In the genomic region with DNA sequence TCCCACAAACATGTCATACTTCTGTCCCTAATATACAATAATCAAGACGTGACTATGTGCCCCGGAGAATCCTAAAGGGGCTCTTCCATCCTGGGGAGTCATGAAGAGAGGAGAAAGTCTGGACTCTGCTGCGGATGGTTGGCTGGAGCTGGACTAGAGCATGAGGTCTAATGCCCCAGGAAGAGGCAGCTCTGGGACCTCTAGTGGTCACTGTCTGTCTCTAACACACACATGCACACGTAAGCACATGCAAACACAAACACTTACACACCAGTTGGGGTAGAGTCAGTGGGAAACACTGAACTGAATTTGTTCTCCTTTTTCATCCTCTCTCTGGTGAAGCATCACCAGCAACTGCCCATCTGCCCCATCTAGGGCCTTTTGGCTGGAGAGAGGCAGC, we compare ENCODE assay signal across 11 cellular contexts.
DNase-seq lines count a peak whose midpoint lies in the region; ATAC-seq and TF ChIP-seq lines count a peak whose summit lies in the region.
"Had no signal": no experiment of that assay in that cellular context is flagged by ENCODE, and none has a peak within 500 bp of the region (broad histone marks: within the 10 kb centered on the region; RNA-seq: fewer than 3 reads in every experiment).

No MANE protein-coding gene starts in this region.

- H3K27me3 ChIP-seq in BE2C (no peaks in the 10 kb centered on the region), GM23338 (ENCODE audit: insufficient read depth) (no peaks in the 10 kb centered on the region)
- H3K27me3 ChIP-seq: Peyer's patch had no signal

- no peak overlapping the region for H3K4me3 Mint-ChIP-seq in GM23338
- no peak overlapping the region for H3K4me3 Mint-ChIP-seq in T-helper 17 cell
- H3K4me3 Mint-ChIP-seq: CD4-positive, CD25-positive, alpha-beta regulatory T cell had no signal

- H3K79me2 ChIP-seq in GM23338 (replicated peaks; ENCODE audit: insufficient read depth), result no peaks in the 10 kb centered on the region

- no peaks in the 10 kb centered on the region for H3K9me3 Mint-ChIP-seq in GM23338

- no peaks in the 10 kb centered on the region for H3K36me3 Mint-ChIP-seq in GM23338 (ENCODE audit: low read depth)
- no peaks in the 10 kb centered on the region for H3K36me3 Mint-ChIP-seq in T-helper 17 cell (ENCODE audit: low read depth)
- H3K36me3 Mint-ChIP-seq: CD4-positive, CD25-positive, alpha-beta regulatory T cell had no signal

- no peaks in the 10 kb centered on the region for H3K36me3 ChIP-seq in BE2C
- H3K36me3 ChIP-seq in GM23338 (ENCODE audit: insufficient read depth), result no peaks in the 10 kb centered on the region
- H3K36me3 ChIP-seq: Peyer's patch had no signal

- ATAC-seq in GM23338, result peak; percentile 50; the same call in 2 of the 3 replicates
- no peak for ATAC-seq in GM18861 (IDR thresholded peaks at IDR 0.05; ENCODE audit: unreplicated experiment)
- ATAC-seq in T-helper 17 cell, result no peak
- no peak for ATAC-seq in HG03378 (IDR thresholded peaks at IDR 0.05; ENCODE audit: unreplicated experiment)

- DNase-seq in BE2C (peak; percentile 33), GM23338 (ENCODE audit: low spot score) (peak; percentile 4), SW480 (ENCODE audit: low spot score) (peak; percentile 40), kidney tubule cell (ENCODE audit: low spot score) (peak; percentile 27), T-helper 17 cell (no peak), NCI-H510A (lab: John Stamatoyannopoulos, UW) (no peak)
- DNase-seq: activated CD4-positive, alpha-beta T cell treated with anti-CD3 and anti-CD28 coated beads, Interleukin-2, amount 50 U/mL, for 4 hours; CD4-positive, CD25-positive, alpha-beta regulatory T cell; Peyer's patch had no signal

- TF ChIP-seq CTCF in BE2C (IDR thresholded peaks at IDR 0.05; ENCODE audit: low read depth, low read length), result peak; percentile 67
- TF ChIP-seq CTCF in GM23338 (conservative IDR thresholded peaks at IDR 0.05; ENCODE audit: low read depth in 2 of 2), result peak; percentile 10 to 39; a peak in 2 of 4 replicates

- H3K4me1 Mint-ChIP-seq in GM23338 (no peaks in the 10 kb centered on the region), T-helper 17 cell (no peaks in the 10 kb centered on the region)
- H3K4me1 Mint-ChIP-seq: CD4-positive, CD25-positive, alpha-beta regulatory T cell had no signal

- H3K27ac Mint-ChIP-seq in GM23338, result no peak overlapping the region
- no peak overlapping the region for H3K27ac Mint-ChIP-seq in T-helper 17 cell
- H3K27ac Mint-ChIP-seq: CD4-positive, CD25-positive, alpha-beta regulatory T cell had no signal

- H4K20me1 ChIP-seq in GM23338 (replicated peaks; ENCODE audit: insufficient read depth), result no peaks in the 10 kb centered on the region

- no peak overlapping the region for H3K4me2 ChIP-seq in GM23338

- no peaks in the 10 kb centered on the region for H3K9me2 ChIP-seq in GM23338 (ENCODE audit: insufficient read depth)

- H3K9me3 ChIP-seq in BE2C, result no peaks in the 10 kb centered on the region
- H3K9me3 ChIP-seq in T-helper 17 cell (ENCODE audit: control insufficient read depth, low read length, poor library complexity, severe bottlenecking), result no peaks in the 10 kb centered on the region
- H3K9me3 ChIP-seq: Peyer's patch had no signal

- no peak overlapping the region for H2AFZ ChIP-seq in GM23338

- no peaks in the 10 kb centered on the region for H3F3A ChIP-seq in GM23338 (replicated peaks; ENCODE audit: low read depth)

- peaks cover 4% of the 10 kb centered on the region for H3K27me3 Mint-ChIP-seq in GM23338 (ENCODE audit: insufficient read depth, low read depth, poor library complexity)
- no peaks in the 10 kb centered on the region for H3K27me3 Mint-ChIP-seq in T-helper 17 cell
- H3K27me3 Mint-ChIP-seq: CD4-positive, CD25-positive, alpha-beta regulatory T cell had no signal

- H3K4me3 ChIP-seq in BE2C (ENCODE audit: low read depth, low read length) (no peak overlapping the region), GM23338 (no peak overlapping the region)
- H3K4me3 ChIP-seq: Peyer's patch had no signal

- H3K27ac ChIP-seq in GM23338 (ENCODE audit: low read depth), result no peak overlapping the region
- H3K27ac ChIP-seq: Peyer's patch had no signal

- H3K4me1 ChIP-seq in BE2C, result no peaks in the 10 kb centered on the region; the same call in 1 of the 2 replicates
- H3K4me1 ChIP-seq in GM23338 (ENCODE audit: insufficient read depth), result no peaks in the 10 kb centered on the region
- H3K4me1 ChIP-seq: Peyer's patch had no signal

TF ChIP-seq in GM23338, 12 proteins besides CTCF, POLR2A, EP300 and RAD21:
- TF ChIP-seq EZH2 (IDR thresholded peaks at IDR 0.05; ENCODE audit: low read depth, unreplicated experiment), result no peak
- TF ChIP-seq STAT1 (IDR thresholded peaks at IDR 0.05; ENCODE audit: unreplicated experiment), result no peak
- no peak for TF ChIP-seq ZNF114 (CRISPR knock-in tag; IDR thresholded peaks at IDR 0.05)
- TF ChIP-seq, protein P1, sequence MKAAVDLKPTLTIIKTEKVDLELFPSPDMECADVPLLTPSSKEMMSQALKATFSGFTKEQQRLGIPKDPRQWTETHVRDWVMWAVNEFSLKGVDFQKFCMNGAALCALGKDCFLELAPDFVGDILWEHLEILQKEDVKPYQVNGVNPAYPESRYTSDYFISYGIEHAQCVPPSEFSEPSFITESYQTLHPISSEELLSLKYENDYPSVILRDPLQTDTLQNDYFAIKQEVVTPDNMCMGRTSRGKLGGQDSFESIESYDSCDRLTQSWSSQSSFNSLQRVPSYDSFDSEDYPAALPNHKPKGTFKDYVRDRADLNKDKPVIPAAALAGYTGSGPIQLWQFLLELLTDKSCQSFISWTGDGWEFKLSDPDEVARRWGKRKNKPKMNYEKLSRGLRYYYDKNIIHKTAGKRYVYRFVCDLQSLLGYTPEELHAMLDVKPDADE (IDR thresholded peaks at IDR 0.05), result no peak
- no peak for TF ChIP-seq CREB1 (CRISPR knock-in tag; IDR thresholded peaks at IDR 0.05; ENCODE audit: low read depth)
- no peak for TF ChIP-seq EZH2phosphoT487 (IDR thresholded peaks at IDR 0.05; ENCODE audit: unreplicated experiment)
- no peak for TF ChIP-seq ZNF331 (CRISPR knock-in tag; IDR thresholded peaks at IDR 0.05; ENCODE audit: low read depth)
TF ChIP-seq in GM23338: peak in this region for 0.

Comparison
In these comparisons a context has a peak if more than half of its experiments do, and no peak if none do; other contexts are left out.
1. DNase-seq: peak in BE2C (single experiment), GM23338 (single experiment), SW480 (single experiment) and kidney tubule cell (single experiment); none in T-helper 17 cell (0 of 3) and NCI-H510A (single experiment).